21 cellular contexts compared by ENCODE assay signal in the genomic region with DNA sequence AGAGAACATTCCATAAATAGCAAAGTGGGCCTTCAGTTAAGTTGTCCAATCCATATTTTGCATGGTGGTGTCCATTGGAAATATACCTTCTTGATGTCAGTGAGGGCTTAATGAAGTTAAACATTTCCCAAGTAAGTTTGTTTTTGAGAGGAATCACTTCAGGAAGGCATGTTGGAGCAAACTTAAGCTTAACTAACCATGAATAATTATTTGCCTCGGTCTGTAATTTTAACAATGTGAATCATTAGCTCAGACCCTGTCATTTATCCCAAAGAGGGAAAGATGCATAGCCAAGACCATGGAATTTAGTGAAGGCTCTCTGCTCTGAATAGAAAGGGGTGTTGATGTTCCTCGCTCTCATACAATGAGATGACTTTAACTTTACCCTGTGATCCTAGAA.
"Had no signal": no experiment of that assay in that cellular context is flagged by ENCODE, and none has a peak within 500 bp of the region (broad histone marks: within the 10 kb centered on the region; RNA-seq: fewer than 3 reads in every experiment).

No MANE protein-coding gene starts in this region.

- H3K4me1 ChIP-seq: colonic mucosa had no signal

- H3K4me1 Mint-ChIP-seq: activated CD4-positive, alpha-beta memory T cell treated with anti-CD3 and anti-CD28 coated beads, Interleukin-2, amount 10 ng/mL, durations not matched to agents 7 days and 5 days; activated naive CD4-positive, alpha-beta T cell treated with anti-CD3 and anti-CD28 coated beads, Interleukin-2, amount 50 U/mL, for 24 hours; immature natural killer cell; stimulated activated naive B cell treated with anti-CD40 and anti-IgM and Interleukin-4, amounts not matched to agents 10 μg/mL and 1 μg/mL and 100 μg/mL, for 72 hours had no signal

- H3K27ac Mint-ChIP-seq: activated CD4-positive, alpha-beta memory T cell treated with anti-CD3 and anti-CD28 coated beads, Interleukin-2, amount 10 ng/mL, durations not matched to agents 7 days and 5 days; activated naive CD4-positive, alpha-beta T cell treated with anti-CD3 and anti-CD28 coated beads, Interleukin-2, amount 50 U/mL, for 24 hours; immature natural killer cell; naive thymus-derived CD4-positive, alpha-beta T cell; stimulated activated naive B cell treated with anti-CD40 and anti-IgM and Interleukin-4, amounts not matched to agents 10 μg/mL and 1 μg/mL and 100 μg/mL, for 72 hours had no signal

- H3K27me3 Mint-ChIP-seq: activated CD4-positive, alpha-beta memory T cell treated with anti-CD3 and anti-CD28 coated beads, Interleukin-2, amount 10 ng/mL, durations not matched to agents 7 days and 5 days; activated naive CD4-positive, alpha-beta T cell treated with anti-CD3 and anti-CD28 coated beads, Interleukin-2, amount 50 U/mL, for 24 hours; naive thymus-derived CD4-positive, alpha-beta T cell had no signal

- FAIRE-seq: endothelial cell of umbilical vein had no signal

- H3K27me3 ChIP-seq: adrenal gland, colonic mucosa, upper lobe of right lung had no signal

- H3K36me3 Mint-ChIP-seq: activated naive CD4-positive, alpha-beta T cell treated with anti-CD3 and anti-CD28 coated beads, Interleukin-2, amount 50 U/mL, for 24 hours; immature natural killer cell; stimulated activated naive B cell treated with anti-CD40 and anti-IgM and Interleukin-4, amounts not matched to agents 10 μg/mL and 1 μg/mL and 100 μg/mL, for 72 hours had no signal

- H2AFZ ChIP-seq: parathyroid adenoma had no signal

- ATAC-seq: naive thymus-derived CD4-positive, alpha-beta T cell; SK-N-SH treated with all-trans-retinoic acid at 6 μM for 48 hours; stimulated activated naive B cell treated with anti-CD40 and anti-IgM and Interleukin-4, amounts not matched to agents 10 μg/mL and 1 μg/mL and 100 μg/mL, for 72 hours; upper lobe of right lung had no signal

- H3K9me3 ChIP-seq: adrenal gland, colonic mucosa, upper lobe of right lung had no signal

- H3K9ac ChIP-seq: parathyroid adenoma had no signal

- H3K4me3 ChIP-seq: adrenal gland, colonic mucosa, lung, upper lobe of right lung had no signal

- H3K36me3 ChIP-seq: adrenal gland, colonic mucosa, upper lobe of right lung had no signal

- H3K9me3 Mint-ChIP-seq: activated CD4-positive, alpha-beta memory T cell treated with anti-CD3 and anti-CD28 coated beads, Interleukin-2, amount 10 ng/mL, durations not matched to agents 7 days and 5 days; activated naive CD4-positive, alpha-beta T cell treated with anti-CD3 and anti-CD28 coated beads, Interleukin-2, amount 50 U/mL, for 24 hours; immature natural killer cell; stimulated activated naive B cell treated with anti-CD40 and anti-IgM and Interleukin-4, amounts not matched to agents 10 μg/mL and 1 μg/mL and 100 μg/mL, for 72 hours had no signal

- DNase-seq: activated CD4-positive, alpha-beta memory T cell treated with anti-CD3 and anti-CD28 coated beads, Interleukin-2, amount 10 ng/mL, durations not matched to agents 7 days and 5 days; activated effector memory CD4-positive, alpha-beta T cell treated with anti-CD3 and anti-CD28 coated beads, Interleukin-2, amount 50 U/mL, for 16 hours; activated T-cell treated with anti-CD3 and anti-CD28 coated beads, Interleukin-2, amount 50 U/mL, for 48 hours; adrenal gland; caudate nucleus; colonic mucosa; effector CD4-positive, alpha-beta T cell; glutamatergic neuron; immature natural killer cell; left colon; naive thymus-derived CD4-positive, alpha-beta T cell; stimulated activated CD4-positive, alpha-beta T cell treated with anti-CD3 and anti-CD28 coated beads, Interleukin-2, amount 100 ng/mL, for 48 hours; stimulated activated naive B cell treated with anti-CD40 and anti-IgM and Interleukin-4, amounts not matched to agents 10 μg/mL and 1 μg/mL and 100 μg/mL, for 72 hours; T-helper 1 cell; upper lobe of right lung had no signal

- H3K27ac ChIP-seq: colonic mucosa, VCaP had no signal

- H3K4me3 Mint-ChIP-seq: activated CD4-positive, alpha-beta memory T cell treated with anti-CD3 and anti-CD28 coated beads, Interleukin-2, amount 10 ng/mL, durations not matched to agents 7 days and 5 days; activated naive CD4-positive, alpha-beta T cell treated with anti-CD3 and anti-CD28 coated beads, Interleukin-2, amount 50 U/mL, for 24 hours; immature natural killer cell; naive thymus-derived CD4-positive, alpha-beta T cell; stimulated activated naive B cell treated with anti-CD40 and anti-IgM and Interleukin-4, amounts not matched to agents 10 μg/mL and 1 μg/mL and 100 μg/mL, for 72 hours had no signal
